ENCODE assay signal across 8 cellular contexts in genomic region chr5:142713151-142713706, GRCh38. TPM values are rescaled to one million over a fixed set of nuclear protein-coding genes. Genes with fewer than 3 reads are reported as not detected.
A peak's percentile ranks its signal among the peaks of the same experiment; 100 is the strongest.
DNase-seq lines count a peak whose midpoint lies in the region; ATAC-seq and TF ChIP-seq lines count a peak whose summit lies in the region.

No MANE protein-coding gene starts in this region.

- DNase-seq in BE2C (peak; percentile 89), GM19238 (ENCODE audit: insufficient read length, low spot score) (peak; percentile 66), NCI-H526 (lab: John Stamatoyannopoulos, UW) (peak; percentile 79 to 92), dermis microvascular lymphatic vessel endothelial cell (ENCODE audit: low read depth in 2 of 2) (peak; percentile 64 to 86), right lobe of liver (peak; percentile 86 to 90 (median 89))
- DNase-seq in activated CD4-positive, alpha-beta T cell treated with anti-CD3 and anti-CD28 coated beads, Interleukin-2, amount 50 U/mL, for 24 hours (ENCODE audit: low read depth in 1 of 2, low spot score in 1 of 2): peak; percentile 76 to 79
- peak; percentile 87 for DNase-seq in stimulated activated CD4-positive, alpha-beta T cell treated with anti-CD3 and anti-CD28 coated beads, Interleukin-4, amount 100 ng/mL, for 24 hours

- no peaks in the 10 kb centered on the region for H3K9me3 ChIP-seq in BE2C
- H3K9me3 ChIP-seq in right lobe of liver: no peaks in the 10 kb centered on the region

- no peak for TF ChIP-seq POLR2A in right lobe of liver (IDR thresholded peaks at IDR 0.05)

- intact Hi-C loops in right lobe of liver (cut with DNase I): no loop called here

- no peaks in the 10 kb centered on the region for H3K27me3 ChIP-seq in BE2C
- H3K27me3 ChIP-seq in right lobe of liver: no peaks in the 10 kb centered on the region

- 4% methylated on average over 12 of the region's 28 CpGs for WGBS in right lobe of liver (ENCODE audit: insufficient coverage, low coverage, low lambda C conversion rate, missing lambda C conversion rate)

- TF ChIP-seq CTCF in BE2C (IDR thresholded peaks at IDR 0.05; ENCODE audit: low read depth, low read length): peak; percentile 87
- peak; percentile 90 to 97 (median 94) for TF ChIP-seq CTCF in right lobe of liver (IDR thresholded peaks at IDR 0.05)

- H3K27ac ChIP-seq in right lobe of liver: peak overlapping the region; percentile 71 to 86 (median 83)

- H3K4me3 ChIP-seq in BE2C (ENCODE audit: low read depth, low read length) (peak overlapping the region; percentile 80), right lobe of liver (peak overlapping the region; percentile 44 to 63 (median 60))

- ATAC-seq in HG03432 (IDR thresholded peaks at IDR 0.05; ENCODE audit: unreplicated experiment) (peak; percentile 99), right lobe of liver (peak; percentile 92 to 96 (median 94))

- H3K4me1 ChIP-seq in BE2C (peaks cover 7% of the 10 kb centered on the region), right lobe of liver (no peaks in the 10 kb centered on the region)

- no peaks in the 10 kb centered on the region for H3K36me3 ChIP-seq in BE2C
- H3K36me3 ChIP-seq in right lobe of liver: no peaks in the 10 kb centered on the region

RNA-seq across cellular contexts. Expression of gene FGF1, which starts 27.3 kb away (rescaled TPM):
- 1.6 TPM for polyA plus RNA-seq in BE2C (2012; ENCODE audit: insufficient read depth, insufficient read length, low read depth)
- total RNA-seq in dermis microvascular lymphatic vessel endothelial cell (0.13 TPM in 2 replicates), right lobe of liver (under 1 TPM in 5 of 6 experiments, not detected in 1; 0.12 to 0.56 (median 0.42) TPM)

RNA-seq across cellular contexts. Expression of gene ARHGAP26, which starts 56.9 kb away (rescaled TPM):
- 4.3 TPM for polyA plus RNA-seq in BE2C (2012; ENCODE audit: insufficient read depth, insufficient read length, low read depth)
- total RNA-seq in dermis microvascular lymphatic vessel endothelial cell (25.2 and 36.2 TPM in 2 replicates), right lobe of liver (10 to 100 TPM in 2 of 6 experiments, 1 to 10 TPM in 4; 6.7 to 14.5 (median 8.3) TPM)

Comparison
In these comparisons a context has a peak if more than half of its experiments do, and no peak if none do; other contexts are left out.
1. Peak in every context shown above with its lines: DNase-seq, ATAC-seq, H3K4me3 ChIP-seq and H3K27ac ChIP-seq.